Comparison of ENCODE assay signal across 8 cellular contexts in genomic region chr19:2050991-2051770, GRCh38. TPM values are rescaled to one million over a fixed set of nuclear protein-coding genes. Genes with fewer than 3 reads are reported as not detected.
A peak's percentile ranks its signal among the peaks of the same experiment; 100 is the strongest.
DNase-seq lines count a peak whose midpoint lies in the region; ATAC-seq, FAIRE-seq and TF ChIP-seq lines count a peak whose summit lies in the region.

Gene MKNK2, minus strand, starts transcription at chr19:2051244. Its CDS starts 393 bp downstream, at chr19:2050851.

- peak within 1 kb of the TSS; percentile 92 to 97 for H3K27ac ChIP-seq in ascending aorta

- peaks cover 3 to 11% of the 10 kb centered on the region in 2 donors for H3K36me3 ChIP-seq in ascending aorta

- H3K27me3 ChIP-seq in ascending aorta = no peaks in the 10 kb centered on the region

- peak; percentile 41 to 63 (median 48) for TF ChIP-seq CTCF in ascending aorta (IDR thresholded peaks at IDR 0.05)

- H3K9me3 ChIP-seq in ascending aorta = no peaks in the 10 kb centered on the region

- H3K4me1 ChIP-seq in ascending aorta = peaks cover 46% of the 10 kb centered on the region in 2 donors

- H3K4me3 ChIP-seq in ascending aorta = peak within 1 kb of the TSS; percentile 98

- FAIRE-seq in GM12892 (lab: Jason Lieb, UNC) = peak; percentile 99

- TF ChIP-seq POLR2A in GM12892 (IDR thresholded peaks at IDR 0.05; ENCODE audit: low read depth, low read length) = peak; percentile 99

- intact Hi-C loops in ascending aorta (cut with DNase I) = loop anchor here (1.0 to 5.0 kb wide), 5 partner anchors 9 to 116 kb away; partner anchors contain the start of genes IZUMO4 and MOB3A

- peak; percentile 63 for ATAC-seq in HG02763 (IDR thresholded peaks at IDR 0.05; ENCODE audit: unreplicated experiment)
- ATAC-seq in HG03460 (IDR thresholded peaks at IDR 0.05; ENCODE audit: unreplicated experiment) = no peak

- DNase-seq in GM12892 (ENCODE audit: insufficient read length) (peak; percentile 84), NCI-H1436 treated with DMSO at 0.1 percent for 48 hours (lab: John Stamatoyannopoulos, UW) (peak; percentile 13), T-helper 22 cell (ENCODE audit: low read depth) (peak; percentile 85), ascending aorta (ENCODE audit: low spot score in 2 of 2) (peak in 1 of 2 donors; percentile 93), hepatic stellate cell (ENCODE audit: low spot score) (peak; percentile 97), retina (peak; percentile 97)

RNA-seq across cellular contexts. Expression of gene MKNK2, which starts in this region (rescaled TPM):
- polyA plus RNA-seq in GM12892 (2012; ENCODE audit: missing spikeins) = 245 TPM
- total RNA-seq in ascending aorta = 228 TPM
